Comparison of ENCODE assay signal across 1 cellular context in genomic region chr3:46585799-46586693, GRCh38.
TF ChIP-seq lines count a peak whose summit lies in the region.

No MANE protein-coding gene starts in this region.

TF ChIP-seq in K562, 482 proteins besides CTCF, POLR2A, EP300 and RAD21:
- TF ChIP-seq ZNF449 (CRISPR knock-in tag; IDR thresholded peaks at IDR 0.05) (peak; percentile 51; the same call in 1 of the 2 replicates), ZNF175 (CRISPR knock-in tag; IDR thresholded peaks at IDR 0.05; ENCODE audit: low read depth) (peak; percentile 74; the same call in 1 of the 2 replicates), RBM34 (IDR thresholded peaks at IDR 0.05; ENCODE audit: borderline replicate concordance, insufficient read depth, low read length) (no peak), CEBPG (CRISPR knock-in tag; IDR thresholded peaks at IDR 0.05) (no peak), CEBPG (tag; conservative IDR thresholded peaks at IDR 0.05 in 1 of 2, IDR thresholded peaks at IDR 0.05 in 1 of 2) (peak; percentile 77 to 95), GABPA (tag; conservative IDR thresholded peaks at IDR 0.05; ENCODE audit: low read depth) (peak; percentile 21), ZNF197 (CRISPR knock-in tag; IDR thresholded peaks at IDR 0.05; ENCODE audit: low read depth) (0 out of 2 replicates have a peak, but pooled peaks have one; percentile 27), BHLHE40 (IDR thresholded peaks at IDR 0.05; ENCODE audit: low read length) (no peak), NR2C2 (CRISPR knock-in tag; IDR thresholded peaks at IDR 0.05) (no peak), NR2C2 (tag; IDR thresholded peaks at IDR 0.05) (peak; percentile 48; the same call in 1 of the 2 replicates), TRIM24 (IDR thresholded peaks at IDR 0.05) (peak in 1 of 2 experiments; percentile 73; a peak in 1 of 4 replicates), ZNF589 (CRISPR knock-in tag; IDR thresholded peaks at IDR 0.05; ENCODE audit: low read depth) (peak; percentile 20; the same call in 1 of the 2 replicates), THAP12 (CRISPR knock-in tag; IDR thresholded peaks at IDR 0.05) (no peak), ZNF224 (CRISPR knock-in tag; IDR thresholded peaks at IDR 0.05) (no peak)
- TF ChIP-seq, protein P1, sequence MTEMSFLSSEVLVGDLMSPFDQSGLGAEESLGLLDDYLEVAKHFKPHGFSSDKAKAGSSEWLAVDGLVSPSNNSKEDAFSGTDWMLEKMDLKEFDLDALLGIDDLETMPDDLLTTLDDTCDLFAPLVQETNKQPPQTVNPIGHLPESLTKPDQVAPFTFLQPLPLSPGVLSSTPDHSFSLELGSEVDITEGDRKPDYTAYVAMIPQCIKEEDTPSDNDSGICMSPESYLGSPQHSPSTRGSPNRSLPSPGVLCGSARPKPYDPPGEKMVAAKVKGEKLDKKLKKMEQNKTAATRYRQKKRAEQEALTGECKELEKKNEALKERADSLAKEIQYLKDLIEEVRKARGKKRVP (CRISPR knock-in tag; IDR thresholded peaks at IDR 0.05): peak; percentile 74; the same call in 1 of the 2 replicates
TF ChIP-seq in K562: peak in this region for 9.
